In genomic region chr13:57624565-57625435, GRCh38 we compare ENCODE assay signal across 8 cellular contexts. TPM values are rescaled to one million over a fixed set of nuclear protein-coding genes. Genes with fewer than 3 reads are reported as not detected.
DNase-seq lines count a peak whose midpoint lies in the region; ATAC-seq and TF ChIP-seq lines count a peak whose summit lies in the region.

No MANE protein-coding gene starts in this region.

- no peaks in the 10 kb centered on the region for H3K9me3 Mint-ChIP-seq in CD4-positive, alpha-beta T cell
- peaks cover 2% of the 10 kb centered on the region for H3K9me3 Mint-ChIP-seq in stimulated activated memory B cell treated with anti-CD40 and anti-IgM and Interleukin-4, amounts not matched to agents 10 μg/mL and 1 μg/mL and 100 μg/mL, for 72 hours

- H3K79me2 ChIP-seq in KMS-11 (ENCODE audit: insufficient read depth, low read depth), result no peaks in the 10 kb centered on the region

- no peak overlapping the region for H3K27ac Mint-ChIP-seq in CD4-positive, alpha-beta T cell
- no peak overlapping the region for H3K27ac Mint-ChIP-seq in stimulated activated memory B cell treated with anti-CD40 and anti-IgM and Interleukin-4, amounts not matched to agents 10 μg/mL and 1 μg/mL and 100 μg/mL, for 72 hours

- H2BK5ac ChIP-seq in neuronal stem cell (ENCODE audit: low read length), result no peak overlapping the region

- H3K23ac ChIP-seq in neuronal stem cell (ENCODE audit: low read depth, low read length, poor library complexity), result no peak overlapping the region

- H3K18ac ChIP-seq in neuronal stem cell (ENCODE audit: low read length), result no peak overlapping the region

- H2BK12ac ChIP-seq in neuronal stem cell (ENCODE audit: low read length), result no peak overlapping the region

- ATAC-seq in CD4-positive, alpha-beta T cell (ENCODE audit: poor library complexity), result no peak
- peak; percentile 54 for ATAC-seq in GM19328 (IDR thresholded peaks at IDR 0.05; ENCODE audit: unreplicated experiment)
- ATAC-seq in stimulated activated memory B cell treated with anti-CD40 and anti-IgM and Interleukin-4, amounts not matched to agents 10 μg/mL and 1 μg/mL and 100 μg/mL, for 72 hours, result no peak

- POLR2A ChIA-PET in CD4-positive, alpha-beta T cell (lab: Charles Lee), result no interaction called here

- H3K4me1 Mint-ChIP-seq in CD4-positive, alpha-beta T cell (ENCODE audit: low read depth), result peaks cover 22% of the 10 kb centered on the region
- H3K4me1 Mint-ChIP-seq in stimulated activated memory B cell treated with anti-CD40 and anti-IgM and Interleukin-4, amounts not matched to agents 10 μg/mL and 1 μg/mL and 100 μg/mL, for 72 hours, result peaks cover 10% of the 10 kb centered on the region

- H2BK15ac ChIP-seq in neuronal stem cell (ENCODE audit: low read length), result no peak overlapping the region

- no peak overlapping the region for H2AK5ac ChIP-seq in neuronal stem cell (ENCODE audit: low read depth, low read length)

- H3K9ac ChIP-seq in KMS-11, result no peak overlapping the region
- H3K9ac ChIP-seq in neuronal stem cell (ENCODE audit: low read depth, low read length, poor library complexity), result no peak overlapping the region

- H4K8ac ChIP-seq in neuronal stem cell (ENCODE audit: low read depth, low read length), result no peak overlapping the region

- peak; percentile 48 for TF ChIP-seq CTCF in CD4-positive, alpha-beta T cell (IDR thresholded peaks at IDR 0.05)
- TF ChIP-seq CTCF in KMS-11 (conservative IDR thresholded peaks at IDR 0.05; ENCODE audit: low read depth, low read length) (peak; percentile 85), epithelial cell of proximal tubule (conservative IDR thresholded peaks at IDR 0.05; ENCODE audit: low read depth, low read length) (peak; percentile 89)

- intact Hi-C loops in CD4-positive, alpha-beta T cell (cut with DNase I, micrococcal nuclease), result no loop called here

- H3K4me2 ChIP-seq in KMS-11 (no peak overlapping the region), neuronal stem cell (ENCODE audit: insufficient read depth, low read length, poor library complexity, severe bottlenecking) (no peak overlapping the region)

- no CpG with 5 or more reads among the region's 5 CpGs for WGBS in neuronal stem cell (ENCODE audit: extremely low coverage in 2 of 2, insufficient read length in 2 of 2, insufficient replicate concordance in 1 of 2), 2 donors

- no peaks in the 10 kb centered on the region for H4K20me1 ChIP-seq in KMS-11 (ENCODE audit: insufficient read depth)

- peaks cover 21% of the 10 kb centered on the region for H3K27me3 ChIP-seq in CD4-positive, alpha-beta T cell (ENCODE audit: control insufficient read depth, insufficient read depth, low read length)
- H3K27me3 ChIP-seq in KMS-11 (ENCODE audit: insufficient read depth, low read depth) (no peaks in the 10 kb centered on the region), neuronal stem cell (ENCODE audit: control insufficient read depth in 3 of 3, insufficient read depth in 3 of 3, low read depth in 1 of 3, low read length in 3 of 3) (peaks cover 0 to 3% (median 0%) of the 10 kb centered on the region in 3 experiments)

- H3K9me3 ChIP-seq in CD4-positive, alpha-beta T cell (ENCODE audit: control insufficient read depth, low read length), result no peaks in the 10 kb centered on the region
- H3K9me3 ChIP-seq in neuronal stem cell (replicated peaks in 1 of 2; ENCODE audit: control insufficient read depth in 2 of 2, insufficient read depth in 1 of 2, low read depth in 1 of 2, low read length in 2 of 2), result no peaks in the 10 kb centered on the region

- H3K27ac ChIP-seq in CD4-positive, alpha-beta T cell (ENCODE audit: low read depth, low read length), result no peak overlapping the region
- H3K27ac ChIP-seq in KMS-11 (no peak overlapping the region), neuronal stem cell (replicated peaks; ENCODE audit: low read length) (no peak overlapping the region)

- H3K14ac ChIP-seq in neuronal stem cell (ENCODE audit: low read length), result no peak overlapping the region

- no peak overlapping the region for H2BK120ac ChIP-seq in neuronal stem cell (ENCODE audit: low read depth, low read length)

- H3K4me1 ChIP-seq in KMS-11 (ENCODE audit: low read depth, poor library complexity, severe bottlenecking) (no peaks in the 10 kb centered on the region), neuronal stem cell (ENCODE audit: control insufficient read depth in 2 of 2, insufficient read depth in 1 of 2, low read depth in 1 of 2, low read length in 2 of 2) (no peaks in the 10 kb centered on the region)

- CTCF ChIA-PET in CD4-positive, alpha-beta T cell (lab: Charles Lee), result no interaction called here

- DNase-seq in CD4-positive, alpha-beta T cell, result no peak
- peak; percentile 49 for DNase-seq in RPMI8226
- peak; percentile 32 for DNase-seq in epithelial cell of proximal tubule (ENCODE audit: low read depth)
- DNase-seq in neuronal stem cell (ENCODE audit: low spot score), result peak; percentile 77
- DNase-seq in DMS79 treated with DMSO at 0.1 percent for 48 hours (lab: John Stamatoyannopoulos, UW), result no peak

- no peak overlapping the region for H3K4me3 Mint-ChIP-seq in CD4-positive, alpha-beta T cell
- H3K4me3 Mint-ChIP-seq in stimulated activated memory B cell treated with anti-CD40 and anti-IgM and Interleukin-4, amounts not matched to agents 10 μg/mL and 1 μg/mL and 100 μg/mL, for 72 hours, result no peak overlapping the region

- H3K27me3 Mint-ChIP-seq in CD4-positive, alpha-beta T cell, result peaks cover 40% of the 10 kb centered on the region
- peaks cover 18% of the 10 kb centered on the region for H3K27me3 Mint-ChIP-seq in stimulated activated memory B cell treated with anti-CD40 and anti-IgM and Interleukin-4, amounts not matched to agents 10 μg/mL and 1 μg/mL and 100 μg/mL, for 72 hours

- peaks cover 2% of the 10 kb centered on the region for H3K79me1 ChIP-seq in neuronal stem cell (ENCODE audit: low read depth, low read length)

- H3K36me3 ChIP-seq in KMS-11 (ENCODE audit: insufficient read depth) (no peaks in the 10 kb centered on the region), neuronal stem cell (replicated peaks in 1 of 2; ENCODE audit: control insufficient read depth in 2 of 2, insufficient read depth in 2 of 2, low read length in 2 of 2) (no peaks in the 10 kb centered on the region)

- no peak overlapping the region for H3K4ac ChIP-seq in neuronal stem cell (ENCODE audit: low read length)

- H2AFZ ChIP-seq in KMS-11 (ENCODE audit: low read depth) (no peak overlapping the region), neuronal stem cell (ENCODE audit: low read length) (peak overlapping the region; percentile 38)

- H3K4me3 ChIP-seq in KMS-11 (IDR thresholded peaks at IDR 0.05; ENCODE audit: insufficient read depth, low read depth, low read length) (no peak overlapping the region), epithelial cell of proximal tubule (ENCODE audit: low read depth, low read length) (no peak overlapping the region), neuronal stem cell (ENCODE audit: low read length in 2 of 2) (no peak overlapping the region)

- no peak overlapping the region for H4K91ac ChIP-seq in neuronal stem cell (ENCODE audit: low read depth, low read length, poor library complexity)

- no peaks in the 10 kb centered on the region for H3K36me3 Mint-ChIP-seq in CD4-positive, alpha-beta T cell (ENCODE audit: low read depth)
- no peaks in the 10 kb centered on the region for H3K36me3 Mint-ChIP-seq in stimulated activated memory B cell treated with anti-CD40 and anti-IgM and Interleukin-4, amounts not matched to agents 10 μg/mL and 1 μg/mL and 100 μg/mL, for 72 hours

RNA-seq across cellular contexts. Expression of gene PCDH17, which starts 6.7 kb away (rescaled TPM):
- under 1 TPM in 1 of 2 experiments, not detected in 1; 0.05 TPM for total RNA-seq in CD4-positive, alpha-beta T cell
- total RNA-seq in epithelial cell of proximal tubule, result 0.12 and 0.65 TPM in 2 replicates
- polyA plus RNA-seq in neuronal stem cell (2013, experiment 1 of 2), result 12.3 TPM
- 13.1 TPM for polyA plus RNA-seq in neuronal stem cell (2013, experiment 2 of 2)

Comparison
In these comparisons a context has a peak if more than half of its experiments do, and no peak if none do; other contexts are left out.
1. DNase-seq: peak in RPMI8226 (single experiment), epithelial cell of proximal tubule (single experiment) and neuronal stem cell (single experiment); none in CD4-positive, alpha-beta T cell (0 of 10) and DMS79 treated with DMSO at 0.1 percent for 48 hours (single experiment).
2. Peak in every context shown above with its lines, with median percentiles within 50 percentile points of each other: CTCF ChIP-seq.